Comparison of ENCODE assay signal across 18 cellular contexts in the genomic region with DNA sequence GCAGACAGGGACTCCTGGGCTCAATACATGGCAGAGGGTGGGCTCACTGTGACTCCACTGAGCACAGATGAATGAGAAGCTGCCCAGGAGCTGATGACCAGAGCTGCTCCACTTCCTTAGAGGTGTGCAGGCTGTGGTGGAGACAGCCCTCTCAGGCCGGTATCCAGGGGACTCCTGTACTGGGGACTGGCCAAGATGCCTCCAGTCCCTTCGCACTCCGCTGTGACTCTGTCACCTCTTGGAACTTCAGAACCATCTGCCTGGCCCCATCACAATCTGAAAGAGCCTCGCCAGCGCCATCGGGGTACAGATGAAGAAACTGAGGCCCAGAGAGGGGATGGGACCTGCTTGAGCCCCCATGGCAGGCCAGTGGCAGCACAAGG.
DNase-seq lines count a peak whose midpoint lies in the region; ATAC-seq, FAIRE-seq and TF ChIP-seq lines count a peak whose summit lies in the region.
"Had no signal": no experiment of that assay in that cellular context is flagged by ENCODE, and none has a peak within 500 bp of the region (broad histone marks: within the 10 kb centered on the region; RNA-seq: fewer than 3 reads in every experiment).

No MANE protein-coding gene starts in this region.

- H2BK15ac ChIP-seq in H1 (ENCODE audit: low read length) = no peak overlapping the region

- no peak overlapping the region for H3K9ac ChIP-seq in H1 (replicated peaks in 1 of 4; ENCODE audit: extremely low read depth in 1 of 4, low read depth in 3 of 4, low read length in 3 of 4)

- no peak overlapping the region for H2AK5ac ChIP-seq in H1 (ENCODE audit: low read depth, low read length)

- H3K9me3 ChIP-seq in right atrium auricular region (no peaks in the 10 kb centered on the region), H1 (ENCODE audit: insufficient read depth in 2 of 2, low read depth in 1 of 2, low read length in 1 of 2) (no peaks in the 10 kb centered on the region)
- H3K9me3 ChIP-seq: A549, Caco-2, SJCRH30 had no signal

- H3K79me1 ChIP-seq in H1 (ENCODE audit: low read depth, low read length) = no peaks in the 10 kb centered on the region

- no peak overlapping the region for H4K91ac ChIP-seq in H1 (replicated peaks; ENCODE audit: insufficient read length, low read length)

- intact Hi-C loops in Right ventricle myocardium superior (cut with DNase I) (no loop called here), sciatic nerve (cut with DNase I) (loop anchor here (5.0 kb wide), 1 partner anchor 1378 kb away; no protein-coding TSS in a partner anchor)

- H3K4me1 ChIP-seq in right atrium auricular region (peaks cover 0 to 39% of the 10 kb centered on the region in 2 donors), H1 (replicated peaks in 1 of 4; ENCODE audit: control insufficient read depth in 3 of 4, insufficient read depth in 4 of 4, low read length in 3 of 4) (peaks cover 0 to 20% (median 6%) of the 10 kb centered on the region in 4 experiments; a peak in 4 of 7 replicates)

- no peak overlapping the region for H3K4me2 ChIP-seq in H1 (ENCODE audit: insufficient read depth in 1 of 2, low read depth in 2 of 2, low read length in 2 of 2)

- FAIRE-seq in H1 (lab: Jason Lieb, UNC) = no peak
- no peak for FAIRE-seq in GM19239 (lab: Jason Lieb, UNC)
- FAIRE-seq: A549, G401.6 had no signal

- no peak overlapping the region for H2BK120ac ChIP-seq in H1 (replicated peaks; ENCODE audit: low read depth, low read length)

- no peak overlapping the region for H3K56ac ChIP-seq in H1 (replicated peaks; ENCODE audit: insufficient read length, low read depth, low read length)

- H3K4me3 ChIP-seq in right atrium auricular region (no peak overlapping the region), H1 (ENCODE audit: extremely low read depth in 1 of 4, insufficient read depth in 2 of 4, low read depth in 3 of 4, low read length in 4 of 4) (no peak overlapping the region)
- H3K4me3 ChIP-seq: A549, SJCRH30 had no signal

- POLR2A ChIA-PET in H1 (lab: Charles Lee; ENCODE audit: partially characterized antibody) = no interaction called here

- H3K14ac ChIP-seq in H1 (ENCODE audit: insufficient read length) = no peak overlapping the region

- WGBS in H1 (ENCODE audit: extremely low coverage in 1 of 2, insufficient coverage in 1 of 2, insufficient read length in 1 of 2, insufficient replicate concordance in 2 of 2, low coverage in 1 of 2, low lambda C conversion rate in 2 of 2, missing lambda C conversion rate in 1 of 2), 2 experiments = 90% methylated on average over 6 of the region's 6 CpGs; no CpG with 5 or more reads in 1 of the 2 experiments

- CTCF ChIA-PET in H1 (lab: Charles Lee; ENCODE audit: partially characterized antibody) = interaction anchor here (1.0 to 3.3 kb wide), 7 partner anchors 8 to 134 kb away, joined by 5 to 13 read pairs (median 8); no protein-coding TSS in a partner anchor

- no peak overlapping the region for H4K5ac ChIP-seq in H1 (ENCODE audit: insufficient read length, low read depth, low read length)

- H2BK20ac ChIP-seq in H1 (ENCODE audit: low read length) = no peak overlapping the region; the same call in 1 of the 2 replicates

- H3K36me3 ChIP-seq in right atrium auricular region (no peaks in the 10 kb centered on the region), H1 (ENCODE audit: control insufficient read depth in 2 of 4, insufficient read depth in 4 of 4, low read length in 3 of 4) (no peaks in the 10 kb centered on the region)
- H3K36me3 ChIP-seq: SJCRH30 had no signal

- no peaks in the 10 kb centered on the region for H3K23me2 ChIP-seq in H1 (ENCODE audit: low read depth, low read length)

- no peak for TF ChIP-seq EP300 in H1 (IDR thresholded peaks at IDR 0.05; ENCODE audit: borderline replicate concordance in 1 of 2, low read depth in 2 of 2, low read length in 2 of 2)

- 0 out of 2 replicates have a peak overlapping the region, but pooled peaks have one; percentile 2 for H2BK12ac ChIP-seq in H1 (ENCODE audit: low read depth, low read length)

- no peak overlapping the region for H4K8ac ChIP-seq in H1 (ENCODE audit: extremely low read depth, insufficient read depth, low read length)

- H2AFZ ChIP-seq in H1 (ENCODE audit: low read length) = no peak overlapping the region

- no peak for TF ChIP-seq RAD21 in H1 (IDR thresholded peaks at IDR 0.05 in 1 of 2, conservative IDR thresholded peaks at IDR 0.05 in 1 of 2; ENCODE audit: low read depth in 2 of 2, low read length in 2 of 2)

- no peak overlapping the region for H3K18ac ChIP-seq in H1 (ENCODE audit: extremely low read depth, low read length)

- no peak overlapping the region for H3K23ac ChIP-seq in H1 (ENCODE audit: insufficient read length)

- no peaks in the 10 kb centered on the region for H4K20me1 ChIP-seq in H1 (replicated peaks in 1 of 2; ENCODE audit: control insufficient read depth in 1 of 2, insufficient read depth in 2 of 2, low read length in 2 of 2)

- ATAC-seq in Right ventricle myocardium superior (ENCODE audit: poor library complexity) (no peak), sciatic nerve (no peak), GM19463 (IDR thresholded peaks at IDR 0.05; ENCODE audit: unreplicated experiment) (no peak)

- H3K27ac ChIP-seq in right atrium auricular region (peak overlapping the region in 1 of 2 donors; percentile 63), H1 (ENCODE audit: low read depth, low read length) (no peak overlapping the region)
- H3K27ac ChIP-seq: SJCRH30 had no signal

- H3K27me3 ChIP-seq in right atrium auricular region (no peaks in the 10 kb centered on the region), H1 (replicated peaks in 1 of 4; ENCODE audit: control insufficient read depth in 3 of 4, extremely low read depth in 1 of 4, insufficient read depth in 3 of 4, low read length in 3 of 4) (no peaks in the 10 kb centered on the region; a peak in 1 of 7 replicates)
- H3K27me3 ChIP-seq: SJCRH30 had no signal

- no peaks in the 10 kb centered on the region for H3K79me2 ChIP-seq in H1 (ENCODE audit: control insufficient read depth in 1 of 2, insufficient read depth in 2 of 2, low read length in 2 of 2)

- no peak for TF ChIP-seq POLR2A in H1 (IDR thresholded peaks at IDR 0.05; ENCODE audit: control extremely low read depth in 1 of 2, low read depth in 2 of 2, low read length in 2 of 2)

- no peak overlapping the region for H3K4ac ChIP-seq in H1 (replicated peaks; ENCODE audit: insufficient read length, low read depth, low read length)

- TF ChIP-seq CTCF in right atrium auricular region (IDR thresholded peaks at IDR 0.05) = no peak
- TF ChIP-seq CTCF in H1 (IDR thresholded peaks at IDR 0.05; ENCODE audit: control extremely low read depth in 1 of 3, insufficient read depth in 1 of 3, low read depth in 1 of 3, low read length in 3 of 3) = no peak

- peak; percentile 9 for DNase-seq in Right ventricle myocardium superior
- no peak for DNase-seq in right atrium auricular region (ENCODE audit: low spot score)
- no peak for DNase-seq in H1 (ENCODE audit: low read depth in 1 of 2, low spot score in 2 of 2)
- peak; percentile 46 for DNase-seq in sciatic nerve (ENCODE audit: low spot score)
- no peak for DNase-seq in GM19239 (ENCODE audit: insufficient read length, low spot score)
- DNase-seq in NCI-H510A (lab: John Stamatoyannopoulos, UW) = no peak
- DNase-seq: Caco-2; CD4-positive, alpha-beta T cell; GOT3; NCI-H1105; NCI-H2081; NCI-H510A treated with DMSO at 0.1 percent for 48 hours; NCI-H82; RPMI8226; SJCRH30 had no signal

- no peak overlapping the region for H2BK5ac ChIP-seq in H1 (ENCODE audit: low read depth, low read length)

TF ChIP-seq in H1, 55 proteins besides CTCF, POLR2A, EP300 and RAD21 (continues in another document):
- TF ChIP-seq, protein P1, sequence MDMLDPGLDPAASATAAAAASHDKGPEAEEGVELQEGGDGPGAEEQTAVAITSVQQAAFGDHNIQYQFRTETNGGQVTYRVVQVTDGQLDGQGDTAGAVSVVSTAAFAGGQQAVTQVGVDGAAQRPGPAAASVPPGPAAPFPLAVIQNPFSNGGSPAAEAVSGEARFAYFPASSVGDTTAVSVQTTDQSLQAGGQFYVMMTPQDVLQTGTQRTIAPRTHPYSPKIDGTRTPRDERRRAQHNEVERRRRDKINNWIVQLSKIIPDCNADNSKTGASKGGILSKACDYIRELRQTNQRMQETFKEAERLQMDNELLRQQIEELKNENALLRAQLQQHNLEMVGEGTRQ (IDR thresholded peaks at IDR 0.05; ENCODE audit: low read length) = no peak
- TF ChIP-seq E2F6 (IDR thresholded peaks at IDR 0.05) = no peak
- TF ChIP-seq ATF3 (IDR thresholded peaks at IDR 0.05; ENCODE audit: insufficient read depth, low read depth, low read length) = no peak
- TF ChIP-seq SUZ12 (IDR thresholded peaks at IDR 0.05; ENCODE audit: low read length) = no peak
- no peak for TF ChIP-seq EGR1 (IDR thresholded peaks at IDR 0.05; ENCODE audit: borderline replicate concordance, low read depth, low read length)
- TF ChIP-seq CBX8 (IDR thresholded peaks at IDR 0.05; ENCODE audit: borderline replicate concordance, low read depth, low read length) = no peak
- no peak for TF ChIP-seq TCF12 (IDR thresholded peaks at IDR 0.05; ENCODE audit: low read depth, low read length)
- no peak for TF ChIP-seq POU5F1 (IDR thresholded peaks at IDR 0.05; ENCODE audit: low read depth, low read length)
- no peak for TF ChIP-seq HDAC6 (IDR thresholded peaks at IDR 0.05; ENCODE audit: low read depth, low read length)
- TF ChIP-seq KDM1A (IDR thresholded peaks at IDR 0.05; ENCODE audit: borderline replicate concordance, low read length) = no peak
- TF ChIP-seq TBP (IDR thresholded peaks at IDR 0.05; ENCODE audit: low read depth, low read length) = no peak
- no peak for TF ChIP-seq RBBP5 (IDR thresholded peaks at IDR 0.05; ENCODE audit: borderline replicate concordance, low read depth, low read length)
- TF ChIP-seq CHD1 (IDR thresholded peaks at IDR 0.05; ENCODE audit: low read depth, low read length) = no peak

Comparison
In these comparisons a context has a peak if more than half of its experiments do, and no peak if none do; other contexts are left out.
1. DNase-seq: peak in Right ventricle myocardium superior (single experiment) and sciatic nerve (single experiment); none in right atrium auricular region (single experiment), H1 (0 of 2), GM19239 (single experiment) and NCI-H510A (single experiment).